Comparison of ENCODE assay signal across 8 cellular contexts in the genomic region with DNA sequence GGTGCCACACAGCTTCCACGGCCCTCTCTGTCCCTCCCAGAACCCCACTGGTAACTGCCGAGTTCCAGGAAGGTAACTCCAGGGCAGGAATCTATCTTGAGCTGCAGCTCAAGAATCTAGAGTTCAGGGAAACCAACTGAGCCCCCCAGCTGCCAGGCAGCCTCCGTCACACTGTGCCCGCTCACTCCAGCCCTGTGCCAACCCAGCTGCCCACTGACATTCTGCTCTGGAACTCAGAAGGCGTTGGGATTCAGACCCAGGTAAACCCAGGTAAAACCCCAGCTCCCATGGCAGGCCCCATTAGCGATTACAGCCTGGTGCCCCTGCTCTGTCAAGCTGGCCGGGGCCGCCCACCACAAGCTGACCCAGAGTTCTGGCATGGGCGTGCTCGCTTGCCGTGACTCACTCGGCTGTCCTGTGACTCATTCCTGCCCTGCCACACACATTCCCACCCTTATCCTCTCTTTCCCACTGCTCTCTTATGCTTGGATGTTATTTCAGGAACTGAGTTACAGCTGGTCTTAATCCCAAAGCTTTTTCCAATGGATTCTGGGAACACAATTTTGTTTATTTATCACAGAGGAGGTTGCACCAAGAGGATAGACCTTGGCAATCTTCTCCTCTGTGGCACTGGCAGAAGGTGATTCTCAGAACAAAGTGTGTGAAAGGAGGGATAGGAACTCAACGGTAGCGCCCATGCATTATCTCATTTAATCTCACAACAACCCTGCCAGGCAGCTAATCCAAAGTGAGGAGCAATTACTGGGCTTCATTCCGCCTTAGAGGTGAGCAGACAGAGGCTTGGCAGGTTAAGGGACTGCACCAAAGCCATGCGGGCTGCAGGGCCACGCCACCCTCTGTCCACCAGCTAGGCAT. TPM values are rescaled to one million over a fixed set of nuclear protein-coding genes. Genes with fewer than 3 reads are reported as not detected.
DNase-seq lines count a peak whose midpoint lies in the region; ATAC-seq lines count a peak whose summit lies in the region.

No MANE protein-coding gene starts in this region.

- peak overlapping the region; percentile 40 for H3K4me3 Mint-ChIP-seq in stimulated activated effector memory CD8-positive, alpha-beta T cell treated with anti-CD3 and anti-CD28 coated beads, Interleukin-12 subunit alpha, Interleukin-12 subunit beta, amount 100 ng/mL, for 72 hours
- no peak overlapping the region for H3K4me3 Mint-ChIP-seq in natural killer cell treated with Interleukin-12 subunit alpha and Interleukin-12 subunit beta and Interleukin-15 and Interleukin-18, amount 100 ng/mL, for 72 hours

- H3K27me3 Mint-ChIP-seq in natural killer cell treated with Interleukin-12 subunit alpha and Interleukin-12 subunit beta and Interleukin-15 and Interleukin-18, amount 100 ng/mL, for 72 hours = no peaks in the 10 kb centered on the region

- H3K27ac ChIP-seq in angular gyrus (ENCODE audit: low read depth, low read length) (peak overlapping the region; percentile 50), Karpas-422 (ENCODE audit: low read length) (no peak overlapping the region)

- H3K4me3 ChIP-seq in Karpas-422 (ENCODE audit: low read length) = no peak overlapping the region

- H3K9me3 Mint-ChIP-seq in stimulated activated effector memory CD8-positive, alpha-beta T cell treated with anti-CD3 and anti-CD28 coated beads, Interleukin-12 subunit alpha, Interleukin-12 subunit beta, amount 100 ng/mL, for 72 hours = no peaks in the 10 kb centered on the region
- no peaks in the 10 kb centered on the region for H3K9me3 Mint-ChIP-seq in natural killer cell treated with Interleukin-12 subunit alpha and Interleukin-12 subunit beta and Interleukin-15 and Interleukin-18, amount 100 ng/mL, for 72 hours

- H3K27ac Mint-ChIP-seq in stimulated activated effector memory CD8-positive, alpha-beta T cell treated with anti-CD3 and anti-CD28 coated beads, Interleukin-12 subunit alpha, Interleukin-12 subunit beta, amount 100 ng/mL, for 72 hours = peak overlapping the region; percentile 88
- H3K27ac Mint-ChIP-seq in natural killer cell treated with Interleukin-12 subunit alpha and Interleukin-12 subunit beta and Interleukin-15 and Interleukin-18, amount 100 ng/mL, for 72 hours = peak overlapping the region in 1 of 2 donors; percentile 48

- no peak overlapping the region for H2AFZ ChIP-seq in Karpas-422 (ENCODE audit: low read length)

- H3K9ac ChIP-seq in Karpas-422 (ENCODE audit: low read length) = no peak overlapping the region

- peaks cover 28% of the 10 kb centered on the region for H3K4me1 ChIP-seq in Karpas-422 (ENCODE audit: low read length)

- no peak for ATAC-seq in stimulated activated effector memory CD8-positive, alpha-beta T cell treated with anti-CD3 and anti-CD28 coated beads, Interleukin-12 subunit alpha, Interleukin-12 subunit beta, amount 100 ng/mL, for 72 hours
- ATAC-seq in natural killer cell treated with Interleukin-12 subunit alpha and Interleukin-12 subunit beta and Interleukin-15 and Interleukin-18, amount 100 ng/mL, for 72 hours = no peak

- H4K20me1 ChIP-seq in Karpas-422 (ENCODE audit: insufficient read depth, low read depth, low read length) = no peaks in the 10 kb centered on the region

- no peaks in the 10 kb centered on the region; the same call in 1 of the 2 replicates for H3K27me3 ChIP-seq in Karpas-422 (ENCODE audit: low read length)

- peaks cover 58% of the 10 kb centered on the region for H3K36me3 Mint-ChIP-seq in stimulated activated effector memory CD8-positive, alpha-beta T cell treated with anti-CD3 and anti-CD28 coated beads, Interleukin-12 subunit alpha, Interleukin-12 subunit beta, amount 100 ng/mL, for 72 hours
- no peaks in the 10 kb centered on the region for H3K36me3 Mint-ChIP-seq in natural killer cell treated with Interleukin-12 subunit alpha and Interleukin-12 subunit beta and Interleukin-15 and Interleukin-18, amount 100 ng/mL, for 72 hours

- H3K9me3 ChIP-seq in Karpas-422 (ENCODE audit: low read length) = no peaks in the 10 kb centered on the region

- H3K4me1 Mint-ChIP-seq in stimulated activated effector memory CD8-positive, alpha-beta T cell treated with anti-CD3 and anti-CD28 coated beads, Interleukin-12 subunit alpha, Interleukin-12 subunit beta, amount 100 ng/mL, for 72 hours = peaks cover 81% of the 10 kb centered on the region
- H3K4me1 Mint-ChIP-seq in natural killer cell treated with Interleukin-12 subunit alpha and Interleukin-12 subunit beta and Interleukin-15 and Interleukin-18, amount 100 ng/mL, for 72 hours (ENCODE audit: low read depth in 2 of 2) = peaks cover 37 to 43% of the 10 kb centered on the region in 2 donors

- no peaks in the 10 kb centered on the region for H3K79me2 ChIP-seq in Karpas-422 (ENCODE audit: low read length)

- H3K4me2 ChIP-seq in Karpas-422 (ENCODE audit: low read depth, low read length, poor library complexity, severe bottlenecking) = no peak overlapping the region

- DNase-seq in GOT3 (lab: John Stamatoyannopoulos, UW) = peak; percentile 16
- peak; percentile 57 for DNase-seq in iPS-NIHi7 (ENCODE audit: extremely low spot score)
- no peak for DNase-seq in stimulated activated effector memory CD8-positive, alpha-beta T cell treated with anti-CD3 and anti-CD28 coated beads, Interleukin-12 subunit alpha, Interleukin-12 subunit beta, amount 100 ng/mL, for 72 hours (ENCODE audit: low spot score in 2 of 2)
- no peak for DNase-seq in Karpas-422
- DNase-seq in natural killer cell treated with Interleukin-12 subunit alpha and Interleukin-12 subunit beta and Interleukin-15 and Interleukin-18, amount 100 ng/mL, for 72 hours (ENCODE audit: low spot score) = no peak
- no peak for DNase-seq in SHP77 (lab: John Stamatoyannopoulos, UW)
- no peak for DNase-seq in effector CD8-positive, alpha-beta T cell (lab: John Stamatoyannopoulos, UW)

- no peaks in the 10 kb centered on the region for H3K36me3 ChIP-seq in Karpas-422 (ENCODE audit: insufficient read depth, low read length)

- no peaks in the 10 kb centered on the region for H3K9me2 ChIP-seq in Karpas-422 (replicated peaks; ENCODE audit: insufficient read depth, low read length)

RNA-seq across cellular contexts. Expression of gene SYNE3, which starts 33.2 kb away (rescaled TPM):
- total RNA-seq in Karpas-422 (2014; rRNA removed; shearing (Covaris generic); ENCODE audit: low replicate concordance) = 1.8 and 3.3 TPM in 2 replicates
- total RNA-seq in natural killer cell treated with Interleukin-12 subunit alpha and Interleukin-12 subunit beta and Interleukin-15 and Interleukin-18, amount 100 ng/mL, for 72 hours = 10 to 100 TPM; 46.9 to 62.4 TPM

RNA-seq across cellular contexts. Expression of gene GLRX5, which starts 51.6 kb away (rescaled TPM):
- 69.7 and 74.6 TPM in 2 replicates for total RNA-seq in Karpas-422 (2014; rRNA removed; shearing (Covaris generic); ENCODE audit: low replicate concordance)
- 10 to 100 TPM; 35.5 to 36.1 TPM for total RNA-seq in natural killer cell treated with Interleukin-12 subunit alpha and Interleukin-12 subunit beta and Interleukin-15 and Interleukin-18, amount 100 ng/mL, for 72 hours

Comparison
In these comparisons a context has a peak if more than half of its experiments do, and no peak if none do; other contexts are left out.
1. DNase-seq: peak in GOT3 (single experiment) and iPS-NIHi7 (single experiment); none in stimulated activated effector memory CD8-positive, alpha-beta T cell treated with anti-CD3 and anti-CD28 coated beads, Interleukin-12 subunit alpha, Interleukin-12 subunit beta, amount 100 ng/mL, for 72 hours (0 of 2), Karpas-422 (single experiment), natural killer cell treated with Interleukin-12 subunit alpha and Interleukin-12 subunit beta and Interleukin-15 and Interleukin-18, amount 100 ng/mL, for 72 hours (single experiment), SHP77 (0 of 2) and effector CD8-positive, alpha-beta T cell (single experiment).
2. RNA of gene SYNE3, which starts 33.2 kb away (total RNA-seq): 46.9 to 62.4 TPM in natural killer cell treated with Interleukin-12 subunit alpha and Interleukin-12 subunit beta and Interleukin-15 and Interleukin-18, amount 100 ng/mL, for 72 hours; 1.8 to 3.3 TPM in Karpas-422; every median in the first group is over 10 times any median in the second.